In the genomic region with DNA sequence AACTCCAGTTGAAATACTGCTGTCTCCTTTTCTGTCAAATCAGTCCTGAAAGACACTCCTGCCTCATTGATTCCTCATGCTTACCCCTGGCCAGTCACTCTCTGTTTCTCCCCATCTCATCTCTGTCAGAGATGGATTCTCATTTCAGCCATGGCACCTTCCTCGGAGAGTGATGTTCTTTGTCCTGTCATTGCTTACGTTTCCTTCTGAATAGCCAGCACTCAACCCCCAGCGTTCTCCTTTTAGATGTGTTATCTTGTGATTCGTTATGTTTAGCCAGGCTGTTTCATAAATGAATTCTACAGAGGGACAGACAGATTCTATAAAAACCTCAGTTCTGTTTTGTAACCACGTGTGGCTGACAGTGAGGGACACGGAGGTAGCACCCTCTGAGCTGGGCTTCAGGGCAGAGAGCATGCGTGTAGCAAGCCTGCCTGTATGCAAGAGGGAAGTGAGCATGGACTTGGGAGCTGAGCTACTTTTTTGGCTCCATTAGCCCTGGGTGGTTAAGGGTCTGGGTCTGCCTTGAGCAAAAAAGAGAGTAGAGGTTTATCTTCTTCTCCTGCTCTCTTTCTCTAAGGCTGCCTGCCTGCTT, we compare ENCODE assay signal across 19 cellular contexts.
DNase-seq lines count a peak whose midpoint lies in the region; ATAC-seq and TF ChIP-seq lines count a peak whose summit lies in the region.
"Had no signal": no experiment of that assay in that cellular context is flagged by ENCODE, and none has a peak within 500 bp of the region (broad histone marks: within the 10 kb centered on the region; RNA-seq: fewer than 3 reads in every experiment).

No MANE protein-coding gene starts in this region.

- DNase-seq in SHP77 treated with DMSO at 0.1 percent for 48 hours (lab: John Stamatoyannopoulos, UW): peak; percentile 12
- DNase-seq in SHP77 (lab: John Stamatoyannopoulos, UW): no peak
- peak; percentile 20 to 28 (median 20) for DNase-seq in immature natural killer cell
- DNase-seq in natural killer cell treated with Interleukin-12 subunit alpha and Interleukin-12 subunit beta and Interleukin-15 and Interleukin-18, amount 100 ng/mL, for 72 hours (ENCODE audit: low spot score): no peak
- DNase-seq in CD4-positive, alpha-beta T cell: no peak
- no peak for DNase-seq in NCI-H748 treated with DMSO at 0.1 percent for 48 hours (lab: John Stamatoyannopoulos, UW)
- no peak for DNase-seq in ovary
- DNase-seq in activated T-helper 1 cell treated with anti-CD3 and anti-CD28 coated beads, Interleukin-12 subunit alpha, Interleukin-12 subunit beta, Interleukin-2, Interleukin-4 antibody, amounts not matched to agents 30 ng/mL and 10 ng/mL and 1 ng/mL, durations not matched to agents 14 hours and 24 hours and 36 hours (ENCODE audit: low spot score): no peak
- DNase-seq: AML-193; CD4-positive, alpha-beta memory T cell; DMS153; DMS79; GDM1; GOT3; H9 had no signal

- TF ChIP-seq POLR2A in ovary (IDR thresholded peaks at IDR 0.05): no peak

- CTCF ChIA-PET in CD4-positive, alpha-beta T cell (lab: Charles Lee): no interaction called here

- no peaks in the 10 kb centered on the region for H3K4me1 ChIP-seq in ovary (ENCODE audit: insufficient read depth)
- H3K4me1 ChIP-seq: A549 had no signal

- no peaks in the 10 kb centered on the region for H3K27me3 ChIP-seq in CD4-positive, alpha-beta T cell (ENCODE audit: control insufficient read depth, insufficient read depth, low read length)
- H3K27me3 ChIP-seq in ovary: no peaks in the 10 kb centered on the region

- no peaks in the 10 kb centered on the region for H3K9me3 Mint-ChIP-seq in immature natural killer cell
- peaks cover 3% of the 10 kb centered on the region for H3K9me3 Mint-ChIP-seq in natural killer cell treated with Interleukin-12 subunit alpha and Interleukin-12 subunit beta and Interleukin-15 and Interleukin-18, amount 100 ng/mL, for 72 hours
- H3K9me3 Mint-ChIP-seq in CD4-positive, alpha-beta T cell: no peaks in the 10 kb centered on the region
- peaks cover 2% of the 10 kb centered on the region for H3K9me3 Mint-ChIP-seq in activated T-helper 1 cell treated with anti-CD3 and anti-CD28 coated beads, Interleukin-12 subunit alpha, Interleukin-12 subunit beta, Interleukin-2, Interleukin-4 antibody, amounts not matched to agents 30 ng/mL and 10 ng/mL and 1 ng/mL, durations not matched to agents 14 hours and 24 hours and 36 hours

- no peaks in the 10 kb centered on the region for H3K9me3 ChIP-seq in CD4-positive, alpha-beta T cell (ENCODE audit: control insufficient read depth, low read length)
- no peaks in the 10 kb centered on the region for H3K9me3 ChIP-seq in ovary

- WGBS in ovary, 3 donors: 74 to 81% (median 78%) methylated on average over 7 of the region's 7 CpGs

- no peaks in the 10 kb centered on the region for H3K36me3 Mint-ChIP-seq in immature natural killer cell
- H3K36me3 Mint-ChIP-seq in natural killer cell treated with Interleukin-12 subunit alpha and Interleukin-12 subunit beta and Interleukin-15 and Interleukin-18, amount 100 ng/mL, for 72 hours: no peaks in the 10 kb centered on the region
- H3K36me3 Mint-ChIP-seq in CD4-positive, alpha-beta T cell (ENCODE audit: low read depth): no peaks in the 10 kb centered on the region
- no peaks in the 10 kb centered on the region for H3K36me3 Mint-ChIP-seq in activated T-helper 1 cell treated with anti-CD3 and anti-CD28 coated beads, Interleukin-12 subunit alpha, Interleukin-12 subunit beta, Interleukin-2, Interleukin-4 antibody, amounts not matched to agents 30 ng/mL and 10 ng/mL and 1 ng/mL, durations not matched to agents 14 hours and 24 hours and 36 hours (ENCODE audit: low read depth)
- H3K36me3 Mint-ChIP-seq: CD4-positive, alpha-beta memory T cell had no signal

- peaks cover 15 to 38% of the 10 kb centered on the region in 2 donors for H3K4me1 Mint-ChIP-seq in immature natural killer cell
- peaks cover 6 to 12% of the 10 kb centered on the region in 2 donors for H3K4me1 Mint-ChIP-seq in natural killer cell treated with Interleukin-12 subunit alpha and Interleukin-12 subunit beta and Interleukin-15 and Interleukin-18, amount 100 ng/mL, for 72 hours (ENCODE audit: low read depth in 2 of 2)
- H3K4me1 Mint-ChIP-seq in CD4-positive, alpha-beta T cell (ENCODE audit: low read depth): no peaks in the 10 kb centered on the region
- no peaks in the 10 kb centered on the region for H3K4me1 Mint-ChIP-seq in activated T-helper 1 cell treated with anti-CD3 and anti-CD28 coated beads, Interleukin-12 subunit alpha, Interleukin-12 subunit beta, Interleukin-2, Interleukin-4 antibody, amounts not matched to agents 30 ng/mL and 10 ng/mL and 1 ng/mL, durations not matched to agents 14 hours and 24 hours and 36 hours (ENCODE audit: low read depth)
- H3K4me1 Mint-ChIP-seq: CD4-positive, alpha-beta memory T cell; H9 had no signal

- POLR2A ChIA-PET in CD4-positive, alpha-beta T cell (lab: Charles Lee): no interaction called here

- TF ChIP-seq CTCF in CD4-positive, alpha-beta T cell (IDR thresholded peaks at IDR 0.05): no peak
- no peak for TF ChIP-seq CTCF in ovary (IDR thresholded peaks at IDR 0.05)

- H3K4me3 ChIP-seq in ovary: no peak overlapping the region
- H3K4me3 ChIP-seq: A549 had no signal

- no peak overlapping the region for H3K27ac ChIP-seq in CD4-positive, alpha-beta T cell (ENCODE audit: low read depth, low read length)
- H3K27ac ChIP-seq in ovary: no peak overlapping the region
- H3K27ac ChIP-seq: 22Rv1, A549, C4-2B had no signal

- ATAC-seq in natural killer cell treated with Interleukin-12 subunit alpha and Interleukin-12 subunit beta and Interleukin-15 and Interleukin-18, amount 100 ng/mL, for 72 hours: peak; percentile 66 to 72
- ATAC-seq in CD4-positive, alpha-beta T cell (ENCODE audit: poor library complexity): no peak
- ATAC-seq: A549, HepG2 had no signal

- no peak for TF ChIP-seq EP300 in ovary (IDR thresholded peaks at IDR 0.05)

- no peaks in the 10 kb centered on the region for H3K36me3 ChIP-seq in ovary

- peak overlapping the region; percentile 8 to 47 (median 18) for H3K4me3 Mint-ChIP-seq in immature natural killer cell
- H3K4me3 Mint-ChIP-seq in natural killer cell treated with Interleukin-12 subunit alpha and Interleukin-12 subunit beta and Interleukin-15 and Interleukin-18, amount 100 ng/mL, for 72 hours: peak overlapping the region; percentile 5
- H3K4me3 Mint-ChIP-seq in CD4-positive, alpha-beta T cell: no peak overlapping the region
- no peak overlapping the region for H3K4me3 Mint-ChIP-seq in activated T-helper 1 cell treated with anti-CD3 and anti-CD28 coated beads, Interleukin-12 subunit alpha, Interleukin-12 subunit beta, Interleukin-2, Interleukin-4 antibody, amounts not matched to agents 30 ng/mL and 10 ng/mL and 1 ng/mL, durations not matched to agents 14 hours and 24 hours and 36 hours
- H3K4me3 Mint-ChIP-seq: CD4-positive, alpha-beta memory T cell; H9 had no signal

- intact Hi-C loops in CD4-positive, alpha-beta T cell (cut with DNase I, micrococcal nuclease): no loop called here
- intact Hi-C loops in ovary (cut with DNase I): no loop called here
- intact Hi-C loops in activated T-helper 1 cell treated with anti-CD3 and anti-CD28 coated beads, Interleukin-12 subunit alpha, Interleukin-12 subunit beta, Interleukin-2, Interleukin-4 antibody, amounts not matched to agents 30 ng/mL and 10 ng/mL and 1 ng/mL, durations not matched to agents 14 hours and 24 hours and 36 hours (cut with micrococcal nuclease): no loop called here

- peak overlapping the region in 5 of 6 donors; percentile 0 to 55 (median 32) for H3K27ac Mint-ChIP-seq in immature natural killer cell
- no peak overlapping the region for H3K27ac Mint-ChIP-seq in natural killer cell treated with Interleukin-12 subunit alpha and Interleukin-12 subunit beta and Interleukin-15 and Interleukin-18, amount 100 ng/mL, for 72 hours
- no peak overlapping the region for H3K27ac Mint-ChIP-seq in CD4-positive, alpha-beta T cell
- no peak overlapping the region for H3K27ac Mint-ChIP-seq in activated T-helper 1 cell treated with anti-CD3 and anti-CD28 coated beads, Interleukin-12 subunit alpha, Interleukin-12 subunit beta, Interleukin-2, Interleukin-4 antibody, amounts not matched to agents 30 ng/mL and 10 ng/mL and 1 ng/mL, durations not matched to agents 14 hours and 24 hours and 36 hours
- H3K27ac Mint-ChIP-seq: CD4-positive, alpha-beta memory T cell; H9 had no signal

- H3K27me3 Mint-ChIP-seq in immature natural killer cell (ENCODE audit: low read depth in 3 of 3): peaks cover 0 to 4% (median 3%) of the 10 kb centered on the region in 3 donors
- H3K27me3 Mint-ChIP-seq in natural killer cell treated with Interleukin-12 subunit alpha and Interleukin-12 subunit beta and Interleukin-15 and Interleukin-18, amount 100 ng/mL, for 72 hours: peaks cover 0 to 4% of the 10 kb centered on the region in 2 donors
- H3K27me3 Mint-ChIP-seq in CD4-positive, alpha-beta T cell: no peaks in the 10 kb centered on the region
- no peaks in the 10 kb centered on the region for H3K27me3 Mint-ChIP-seq in activated T-helper 1 cell treated with anti-CD3 and anti-CD28 coated beads, Interleukin-12 subunit alpha, Interleukin-12 subunit beta, Interleukin-2, Interleukin-4 antibody, amounts not matched to agents 30 ng/mL and 10 ng/mL and 1 ng/mL, durations not matched to agents 14 hours and 24 hours and 36 hours (ENCODE audit: insufficient read depth)
- H3K27me3 Mint-ChIP-seq: CD4-positive, alpha-beta memory T cell had no signal

Comparison
In these comparisons a context has a peak if more than half of its experiments do, and no peak if none do; other contexts are left out.
1. DNase-seq: peak in SHP77 treated with DMSO at 0.1 percent for 48 hours (single experiment) and immature natural killer cell (3 of 3); none in SHP77 (0 of 2), natural killer cell treated with Interleukin-12 subunit alpha and Interleukin-12 subunit beta and Interleukin-15 and Interleukin-18, amount 100 ng/mL, for 72 hours (single experiment), CD4-positive, alpha-beta T cell (0 of 10), NCI-H748 treated with DMSO at 0.1 percent for 48 hours (single experiment), ovary (0 of 5) and activated T-helper 1 cell treated with anti-CD3 and anti-CD28 coated beads, Interleukin-12 subunit alpha, Interleukin-12 subunit beta, Interleukin-2, Interleukin-4 antibody, amounts not matched to agents 30 ng/mL and 10 ng/mL and 1 ng/mL, durations not matched to agents 14 hours and 24 hours and 36 hours (single experiment).
2. H3K27ac Mint-ChIP-seq: peak in immature natural killer cell (5 of 6); none in natural killer cell treated with Interleukin-12 subunit alpha and Interleukin-12 subunit beta and Interleukin-15 and Interleukin-18, amount 100 ng/mL, for 72 hours (0 of 2), CD4-positive, alpha-beta T cell (single experiment) and activated T-helper 1 cell treated with anti-CD3 and anti-CD28 coated beads, Interleukin-12 subunit alpha, Interleukin-12 subunit beta, Interleukin-2, Interleukin-4 antibody, amounts not matched to agents 30 ng/mL and 10 ng/mL and 1 ng/mL, durations not matched to agents 14 hours and 24 hours and 36 hours (single experiment).
3. H3K4me3 Mint-ChIP-seq: peak in immature natural killer cell (5 of 5) and natural killer cell treated with Interleukin-12 subunit alpha and Interleukin-12 subunit beta and Interleukin-15 and Interleukin-18, amount 100 ng/mL, for 72 hours (single experiment); none in CD4-positive, alpha-beta T cell (single experiment) and activated T-helper 1 cell treated with anti-CD3 and anti-CD28 coated beads, Interleukin-12 subunit alpha, Interleukin-12 subunit beta, Interleukin-2, Interleukin-4 antibody, amounts not matched to agents 30 ng/mL and 10 ng/mL and 1 ng/mL, durations not matched to agents 14 hours and 24 hours and 36 hours (single experiment).